Comparison of ENCODE assay signal across 8 cellular contexts in the genomic region with DNA sequence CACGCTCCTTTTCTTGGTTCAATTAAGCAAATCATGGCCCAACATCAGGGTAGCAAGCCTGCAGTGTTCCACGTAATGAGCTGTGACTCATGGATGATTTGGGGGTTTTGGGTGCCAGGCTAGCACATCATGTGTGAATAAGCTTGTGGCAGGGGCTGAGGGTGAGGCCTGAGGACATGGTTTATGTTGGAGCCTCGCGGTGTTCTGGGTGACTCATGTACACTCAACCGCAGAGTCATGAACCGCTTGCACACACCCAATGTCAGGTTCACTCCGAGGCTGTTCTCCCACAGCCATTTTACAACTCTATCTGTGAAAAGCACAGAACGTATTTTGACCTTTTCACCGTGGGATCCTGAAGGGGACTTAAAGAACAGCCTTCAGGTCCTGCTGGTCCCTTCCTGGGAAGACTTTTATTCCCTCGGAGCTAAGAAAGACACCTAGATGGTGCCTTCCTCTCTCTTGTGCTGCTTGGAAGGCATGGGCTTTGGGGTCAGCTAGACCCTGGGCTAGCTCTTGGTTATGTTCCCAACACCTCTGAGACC.
A peak's percentile ranks its signal among the peaks of the same experiment; 100 is the strongest.
DNase-seq lines count a peak whose midpoint lies in the region; ATAC-seq, FAIRE-seq and TF ChIP-seq lines count a peak whose summit lies in the region.

No MANE protein-coding gene starts in this region.

- H3K27ac ChIP-seq in foreskin keratinocyte, result peak overlapping the region; percentile 84

- peaks cover 12% of the 10 kb centered on the region for H3K27me3 ChIP-seq in foreskin keratinocyte

- peak; percentile 79 for ATAC-seq in HG03439 (IDR thresholded peaks at IDR 0.05; ENCODE audit: unreplicated experiment)
- peak; percentile 100 for ATAC-seq in foreskin keratinocyte
- no peak for ATAC-seq in HG02678 (IDR thresholded peaks at IDR 0.05; ENCODE audit: unreplicated experiment)

- DNase-seq in activated CD4-positive, alpha-beta T cell treated with anti-CD3 and anti-CD28 coated beads, Interleukin-2, amount 50 U/mL, for 4 hours, result peak; percentile 18 to 19
- DNase-seq in foreskin keratinocyte, result peak; percentile 96 to 98
- peak; percentile 19 to 39 for DNase-seq in stimulated activated CD8-positive, alpha-beta memory T cell treated with anti-CD3 and anti-CD28 coated beads, Interleukin-7, amount 100 ng/mL, for 1 hour (ENCODE audit: low read depth in 2 of 2)
- no peak for DNase-seq in D721Med (ENCODE audit: insufficient read length, low spot score)
- DNase-seq in D341Med (ENCODE audit: low spot score), result no peak
- DNase-seq in Ammon's horn (ENCODE audit: low spot score), result no peak

- peaks cover 15% of the 10 kb centered on the region for H3K4me1 ChIP-seq in foreskin keratinocyte

- no peak for TF ChIP-seq CTCF in foreskin keratinocyte (conservative IDR thresholded peaks at IDR 0.05)
- no peak for TF ChIP-seq CTCF in D721Med (IDR thresholded peaks at IDR 0.05; ENCODE audit: insufficient read depth, missing control alignments)

- no peak for FAIRE-seq in D721Med (lab: Jason Lieb, UNC)

Comparison
In these comparisons a context has a peak if more than half of its experiments do, and no peak if none do; other contexts are left out.
1. DNase-seq: peak in activated CD4-positive, alpha-beta T cell treated with anti-CD3 and anti-CD28 coated beads, Interleukin-2, amount 50 U/mL, for 4 hours (2 of 2), foreskin keratinocyte (2 of 2) and stimulated activated CD8-positive, alpha-beta memory T cell treated with anti-CD3 and anti-CD28 coated beads, Interleukin-7, amount 100 ng/mL, for 1 hour (2 of 2); none in D721Med (single experiment), D341Med (single experiment) and Ammon's horn (single experiment).